28 cellular contexts compared by ENCODE assay signal in genomic region chr6:165678429-165678828, GRCh38. TPM values are rescaled to one million over a fixed set of nuclear protein-coding genes. Genes with fewer than 3 reads are reported as not detected.
"Had no signal": no experiment of that assay in that cellular context is flagged by ENCODE, and none has a peak within 500 bp of the region (broad histone marks: within the 10 kb centered on the region; RNA-seq: fewer than 3 reads in every experiment).

No MANE protein-coding gene starts in this region.

- H3K27ac Mint-ChIP-seq: dendritic cell treated with granulocyte-macrophage colony-stimulating factor and Interleukin-4, amounts not matched to agents 40 ng/mL and 50 ng/mL, for 4 days; endodermal cell; mesothelial cell of epicardium; natural killer cell; stimulated activated memory B cell treated with anti-CD40 and anti-IgM and Interleukin-4, amounts not matched to agents 10 μg/mL and 1 μg/mL and 100 μg/mL, for 72 hours; type B pancreatic cell had no signal

- H3K27me3 Mint-ChIP-seq: dendritic cell treated with granulocyte-macrophage colony-stimulating factor and Interleukin-4, amounts not matched to agents 40 ng/mL and 50 ng/mL, for 4 days; stimulated activated memory B cell treated with anti-CD40 and anti-IgM and Interleukin-4, amounts not matched to agents 10 μg/mL and 1 μg/mL and 100 μg/mL, for 72 hours had no signal

- DNase-seq: colonic mucosa; effector CD8-positive, alpha-beta T cell; endodermal cell; foreskin keratinocyte; heart right ventricle; hippocampal formation; left cardiac atrium; left lung; mesenchymal stem cell; mucosa of descending colon; natural killer cell; occipital lobe; ovary; psoas muscle; right cardiac atrium; sigmoid colon; spleen; stimulated activated CD4-positive, alpha-beta T cell treated with anti-CD3 and anti-CD28 coated beads, Interleukin-4, amount 100 ng/mL, for 4 hours; stimulated activated naive CD8-positive, alpha-beta T cell treated with anti-CD3 and anti-CD28 coated beads, Interleukin-15, Interleukin-2, amounts not matched to agents 100 U/mL and 50 U/mL, for 24 hours; substantia nigra; testis; tibial artery had no signal

- H3K9me3 Mint-ChIP-seq: dendritic cell treated with granulocyte-macrophage colony-stimulating factor and Interleukin-4, amounts not matched to agents 40 ng/mL and 50 ng/mL, for 4 days; endodermal cell; mesothelial cell of epicardium; type B pancreatic cell had no signal

- ATAC-seq: esophagus mucosa; foreskin keratinocyte; gastroesophageal sphincter; heart right ventricle; left cardiac atrium; left lung; mucosa of descending colon; psoas muscle; right cardiac atrium; stimulated activated memory B cell treated with anti-CD40 and anti-IgM and Interleukin-4, amounts not matched to agents 10 μg/mL and 1 μg/mL and 100 μg/mL, for 72 hours; stimulated activated naive CD8-positive, alpha-beta T cell treated with anti-CD3 and anti-CD28 coated beads, Interleukin-15, Interleukin-2, amounts not matched to agents 100 U/mL and 50 U/mL, for 24 hours had no signal

- H3K4me3 Mint-ChIP-seq: dendritic cell treated with granulocyte-macrophage colony-stimulating factor and Interleukin-4, amounts not matched to agents 40 ng/mL and 50 ng/mL, for 4 days; endodermal cell; mesothelial cell of epicardium; natural killer cell; stimulated activated memory B cell treated with anti-CD40 and anti-IgM and Interleukin-4, amounts not matched to agents 10 μg/mL and 1 μg/mL and 100 μg/mL, for 72 hours; type B pancreatic cell had no signal

- H3K36me3 Mint-ChIP-seq: mesothelial cell of epicardium; natural killer cell; stimulated activated memory B cell treated with anti-CD40 and anti-IgM and Interleukin-4, amounts not matched to agents 10 μg/mL and 1 μg/mL and 100 μg/mL, for 72 hours; type B pancreatic cell had no signal

- H3K4me1 Mint-ChIP-seq: mesothelial cell of epicardium; natural killer cell; stimulated activated memory B cell treated with anti-CD40 and anti-IgM and Interleukin-4, amounts not matched to agents 10 μg/mL and 1 μg/mL and 100 μg/mL, for 72 hours had no signal

RNA-seq across cellular contexts. Expression of gene PDE10A, which starts 15.4 kb away (rescaled TPM):
- total RNA-seq: foreskin keratinocyte, natural killer cell had no signal
